Comparison of ENCODE assay signal across 1 cellular context in genomic region chr2:74959106-74959751, GRCh38.
TF ChIP-seq lines count a peak whose summit lies in the region.

No MANE protein-coding gene starts in this region.

TF ChIP-seq in GM23338, 12 proteins besides CTCF, POLR2A, EP300 and RAD21 (continued from another document):
- TF ChIP-seq ZNF462 (CRISPR knock-in tag; IDR thresholded peaks at IDR 0.05): no peak
TF ChIP-seq in GM23338: peak in this region for 0.
